ENCODE assay signal across 8 cellular contexts in genomic region chr4:16916719-16917337, GRCh38. TPM values are rescaled to one million over a fixed set of nuclear protein-coding genes. Genes with fewer than 3 reads are reported as not detected.
A peak's percentile ranks its signal among the peaks of the same experiment; 100 is the strongest.
DNase-seq lines count a peak whose midpoint lies in the region; ATAC-seq and TF ChIP-seq lines count a peak whose summit lies in the region.

No MANE protein-coding gene starts in this region.

- no peak overlapping the region for H3K4me3 ChIP-seq in fibroblast of lung (replicated peaks in 1 of 4; ENCODE audit: control extremely low read depth in 1 of 4, insufficient read depth in 1 of 4, low read depth in 3 of 4, low read length in 4 of 4)
- H3K4me3 ChIP-seq in spleen: no peak overlapping the region
- no peak overlapping the region for H3K4me3 ChIP-seq in ovary

- H3K9ac ChIP-seq in fibroblast of lung (ENCODE audit: insufficient read depth, low read length): no peak overlapping the region

- no peaks in the 10 kb centered on the region for H4K20me1 ChIP-seq in fibroblast of lung (ENCODE audit: control insufficient read depth, extremely low read depth, insufficient read depth, low read length)

- no peaks in the 10 kb centered on the region for H3K36me3 Mint-ChIP-seq in CD4-positive, alpha-beta T cell (ENCODE audit: low read depth)
- H3K36me3 Mint-ChIP-seq in activated CD8-positive, alpha-beta memory T cell treated with anti-CD3 and anti-CD28 coated beads, Interleukin-2, amount 10 ng/mL, durations not matched to agents 7 days and 5 days: no peaks in the 10 kb centered on the region

- no peaks in the 10 kb centered on the region for H3K79me2 ChIP-seq in fibroblast of lung (ENCODE audit: control insufficient read depth, insufficient read depth, low read length)

- ATAC-seq in CD4-positive, alpha-beta T cell (ENCODE audit: poor library complexity): peak; percentile 90
- ATAC-seq in GM19328 (IDR thresholded peaks at IDR 0.05; ENCODE audit: unreplicated experiment) (peak; percentile 97), HG03342 (IDR thresholded peaks at IDR 0.05; ENCODE audit: unreplicated experiment) (peak; percentile 100)
- peak; percentile 81 for ATAC-seq in activated CD8-positive, alpha-beta memory T cell treated with anti-CD3 and anti-CD28 coated beads, Interleukin-2, amount 10 ng/mL, durations not matched to agents 7 days and 5 days

- H3K9me3 ChIP-seq in CD4-positive, alpha-beta T cell (ENCODE audit: control insufficient read depth, low read length): no peaks in the 10 kb centered on the region
- H3K9me3 ChIP-seq in fibroblast of lung (ENCODE audit: control insufficient read depth, insufficient read depth, low read depth, low read length) (no peaks in the 10 kb centered on the region), spleen (no peaks in the 10 kb centered on the region), ovary (no peaks in the 10 kb centered on the region)

- no peak for TF ChIP-seq EP300 in ovary (IDR thresholded peaks at IDR 0.05)

- H3K27me3 ChIP-seq in CD4-positive, alpha-beta T cell (ENCODE audit: control insufficient read depth, insufficient read depth, low read length): no peaks in the 10 kb centered on the region
- no peaks in the 10 kb centered on the region for H3K27me3 ChIP-seq in fibroblast of lung (ENCODE audit: control insufficient read depth, insufficient read depth, low read length)
- H3K27me3 ChIP-seq in spleen (replicated peaks in 1 of 7): no peaks in the 10 kb centered on the region
- no peaks in the 10 kb centered on the region for H3K27me3 ChIP-seq in ovary

- no peak overlapping the region for H3K27ac ChIP-seq in CD4-positive, alpha-beta T cell (ENCODE audit: low read depth, low read length)
- no peak overlapping the region for H3K27ac ChIP-seq in fibroblast of lung (ENCODE audit: insufficient read depth, low read length)
- no peak overlapping the region for H3K27ac ChIP-seq in spleen
- no peak overlapping the region for H3K27ac ChIP-seq in ovary

- H3K36me3 ChIP-seq in fibroblast of lung (ENCODE audit: control insufficient read depth, insufficient read depth, low read length): no peaks in the 10 kb centered on the region
- no peaks in the 10 kb centered on the region for H3K36me3 ChIP-seq in spleen
- no peaks in the 10 kb centered on the region for H3K36me3 ChIP-seq in ovary

- H3K4me3 Mint-ChIP-seq in CD4-positive, alpha-beta T cell: no peak overlapping the region
- H3K4me3 Mint-ChIP-seq in activated CD8-positive, alpha-beta memory T cell treated with anti-CD3 and anti-CD28 coated beads, Interleukin-2, amount 10 ng/mL, durations not matched to agents 7 days and 5 days: no peak overlapping the region

- H3K27me3 Mint-ChIP-seq in CD4-positive, alpha-beta T cell: no peaks in the 10 kb centered on the region
- H3K27me3 Mint-ChIP-seq in activated CD8-positive, alpha-beta memory T cell treated with anti-CD3 and anti-CD28 coated beads, Interleukin-2, amount 10 ng/mL, durations not matched to agents 7 days and 5 days: no peaks in the 10 kb centered on the region

- H3K9me3 Mint-ChIP-seq in CD4-positive, alpha-beta T cell: no peaks in the 10 kb centered on the region
- no peaks in the 10 kb centered on the region for H3K9me3 Mint-ChIP-seq in activated CD8-positive, alpha-beta memory T cell treated with anti-CD3 and anti-CD28 coated beads, Interleukin-2, amount 10 ng/mL, durations not matched to agents 7 days and 5 days (ENCODE audit: low read depth)

- H3K4me1 Mint-ChIP-seq in CD4-positive, alpha-beta T cell (ENCODE audit: low read depth): no peaks in the 10 kb centered on the region
- peaks cover 7% of the 10 kb centered on the region for H3K4me1 Mint-ChIP-seq in activated CD8-positive, alpha-beta memory T cell treated with anti-CD3 and anti-CD28 coated beads, Interleukin-2, amount 10 ng/mL, durations not matched to agents 7 days and 5 days

- DNase-seq in CD4-positive, alpha-beta T cell: peak; percentile 39 to 68 (median 43)
- DNase-seq in NOMO-1 treated with DMSO at 0.1 percent for 48 hours (lab: John Stamatoyannopoulos, UW; ENCODE audit: unreplicated experiment) (peak; percentile 69), fibroblast of lung (ENCODE audit: low read depth in 2 of 2) (peak in 1 of 2 donors; percentile 20), spleen (peak; percentile 81), ovary (no peak)
- peak; percentile 82 for DNase-seq in activated CD8-positive, alpha-beta memory T cell treated with anti-CD3 and anti-CD28 coated beads, Interleukin-2, amount 10 ng/mL, durations not matched to agents 7 days and 5 days

- TF ChIP-seq CTCF in CD4-positive, alpha-beta T cell (IDR thresholded peaks at IDR 0.05): peak; percentile 75
- TF ChIP-seq CTCF in fibroblast of lung (conservative IDR thresholded peaks at IDR 0.05 in 1 of 2, IDR thresholded peaks at IDR 0.05 in 1 of 2; ENCODE audit: low read depth in 1 of 2, low read length in 2 of 2) (peak; percentile 62 to 68), spleen (IDR thresholded peaks at IDR 0.05 in 8 of 11, conservative IDR thresholded peaks at IDR 0.05 in 3 of 11) (peak; percentile 20 to 79 (median 71)), ovary (IDR thresholded peaks at IDR 0.05) (no peak)

- no peak overlapping the region for H3K4me2 ChIP-seq in fibroblast of lung (ENCODE audit: extremely low read depth, insufficient read depth, low read length)

- TF ChIP-seq POLR2A in spleen (IDR thresholded peaks at IDR 0.05) (no peak), ovary (IDR thresholded peaks at IDR 0.05) (no peak)

- CTCF ChIA-PET in CD4-positive, alpha-beta T cell (lab: Charles Lee): interaction anchor here (0.6 to 1.7 kb wide), 4 partner anchors 9 to 531 kb away, joined by 3 to 6 read pairs (median 3); no protein-coding TSS in a partner anchor
- CTCF ChIA-PET in activated CD8-positive, alpha-beta memory T cell treated with anti-CD3 and anti-CD28 coated beads, Interleukin-2, amount 10 ng/mL, durations not matched to agents 7 days and 5 days (lab: Charles Lee): interaction anchor here (0.6 to 2.5 kb wide), 20 partner anchors 9 to 626 kb away, joined by 3 to 17 read pairs (median 4); no protein-coding TSS in a partner anchor

- WGBS in spleen, 5 donors: 61 to 64% (median 62%) methylated on average over 13 of the region's 13 CpGs
- WGBS in ovary, 3 donors: 82 to 85% (median 84%) methylated on average over 13 of the region's 13 CpGs

- POLR2A ChIA-PET in CD4-positive, alpha-beta T cell (lab: Charles Lee): no interaction called here

- intact Hi-C loops in CD4-positive, alpha-beta T cell (cut with DNase I, micrococcal nuclease): loop anchor here (2.0 to 10.0 kb wide), 3 partner anchors 408 to 890 kb away; no protein-coding TSS in a partner anchor
- intact Hi-C loops in spleen (cut with DNase I; ENCODE audit: low total_unique reads): no loop called here
- intact Hi-C loops in ovary (cut with DNase I): no loop called here

- no peaks in the 10 kb centered on the region for H3K4me1 ChIP-seq in fibroblast of lung (ENCODE audit: control insufficient read depth, extremely low read depth, insufficient read depth, low read length)
- H3K4me1 ChIP-seq in spleen: no peaks in the 10 kb centered on the region
- H3K4me1 ChIP-seq in ovary (ENCODE audit: insufficient read depth): no peaks in the 10 kb centered on the region

- no peak overlapping the region for H3K27ac Mint-ChIP-seq in CD4-positive, alpha-beta T cell
- H3K27ac Mint-ChIP-seq in activated CD8-positive, alpha-beta memory T cell treated with anti-CD3 and anti-CD28 coated beads, Interleukin-2, amount 10 ng/mL, durations not matched to agents 7 days and 5 days: no peak overlapping the region

- H2AFZ ChIP-seq in fibroblast of lung (ENCODE audit: low read length): no peak overlapping the region

RNA-seq across cellular contexts. Expression of gene LDB2, which starts 18.4 kb away (rescaled TPM):
- total RNA-seq in CD4-positive, alpha-beta T cell: not detected
- total RNA-seq in activated CD8-positive, alpha-beta memory T cell treated with anti-CD3 and anti-CD28 coated beads, Interleukin-2, amount 10 ng/mL, durations not matched to agents 7 days and 5 days: not detected
- 40.6 and 78.3 TPM in 2 replicates for total RNA-seq in fibroblast of lung
- polyA plus RNA-seq in fibroblast of lung: 41.6 and 65.2 TPM in 2 replicates
- polyA plus RNA-seq in fibroblast of lung (2012): 17.2 and 22.2 TPM in 2 replicates
- 156 and 160 TPM in 2 replicates for polyA minus RNA-seq in fibroblast of lung (ENCODE audit: low replicate concordance)
- 100 to 1,000 TPM; 113 to 257 (median 149) TPM for total RNA-seq in spleen
- polyA plus RNA-seq in spleen: 10 to 100 TPM; 24.1 to 52.2 (median 28.1) TPM
- total RNA-seq in ovary: 10 to 100 TPM; 17.0 to 69.2 (median 24.1) TPM
- 10 to 100 TPM; 40.9 to 89.1 TPM for polyA plus RNA-seq in ovary

Comparison
In these comparisons a context has a peak if more than half of its experiments do, and no peak if none do; other contexts are left out.
1. DNase-seq: peak in CD4-positive, alpha-beta T cell (10 of 10), NOMO-1 treated with DMSO at 0.1 percent for 48 hours (single experiment), activated CD8-positive, alpha-beta memory T cell treated with anti-CD3 and anti-CD28 coated beads, Interleukin-2, amount 10 ng/mL, durations not matched to agents 7 days and 5 days (single experiment) and spleen (single experiment); none in ovary (0 of 5).
2. CTCF ChIP-seq: peak in CD4-positive, alpha-beta T cell (single experiment), fibroblast of lung (2 of 2) and spleen (11 of 11); none in ovary (0 of 3).
3. RNA of gene LDB2, which starts 18.4 kb away (total RNA-seq): 113 to 257 TPM in spleen, 40.6 to 78.3 TPM in fibroblast of lung and 17.0 to 69.2 TPM in ovary; not detected in CD4-positive, alpha-beta T cell and not detected in activated CD8-positive, alpha-beta memory T cell treated with anti-CD3 and anti-CD28 coated beads, Interleukin-2, amount 10 ng/mL, durations not matched to agents 7 days and 5 days; every median in the first group is over 10 times any median in the second.
4. intact Hi-C loops: an anchor here in CD4-positive, alpha-beta T cell (2.0 to 10.0 kb wide); none called in spleen and ovary.
5. Peak in every context shown above with its lines, with median percentiles within 50 percentile points of each other: ATAC-seq.